ENCODE assay signal across 16 cellular contexts in the genomic region with DNA sequence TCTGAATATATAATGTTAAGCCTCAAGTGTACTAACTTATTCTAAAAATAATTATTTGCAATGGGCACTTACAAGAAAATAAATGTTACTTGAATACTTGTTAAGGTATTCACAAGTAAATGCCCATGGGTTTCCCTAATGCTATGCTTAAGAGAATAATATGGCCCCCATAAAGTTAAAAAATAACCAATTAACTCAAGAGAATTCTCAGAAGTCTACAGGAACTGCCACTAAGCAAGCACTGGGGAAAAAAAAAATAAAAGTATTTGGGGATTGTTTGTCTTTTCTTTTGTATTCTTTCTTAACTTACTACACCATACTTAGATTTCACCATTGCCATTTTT. TPM values are rescaled to one million over a fixed set of nuclear protein-coding genes. Genes with fewer than 3 reads are reported as not detected.
A peak's percentile ranks its signal among the peaks of the same experiment; 100 is the strongest.
DNase-seq lines count a peak whose midpoint lies in the region; ATAC-seq and TF ChIP-seq lines count a peak whose summit lies in the region.
"Had no signal": no experiment of that assay in that cellular context is flagged by ENCODE, and none has a peak within 500 bp of the region (broad histone marks: within the 10 kb centered on the region; RNA-seq: fewer than 3 reads in every experiment).

No MANE protein-coding gene starts in this region.

- no peaks in the 10 kb centered on the region for H3K36me3 ChIP-seq in HUES64 (ENCODE audit: insufficient read depth, low read length)
- no peaks in the 10 kb centered on the region for H3K36me3 ChIP-seq in endodermal cell (ENCODE audit: control insufficient read depth, insufficient read depth, low read length)
- H3K36me3 ChIP-seq in neural progenitor cell: no peaks in the 10 kb centered on the region
- H3K36me3 ChIP-seq: SJCRH30 had no signal

- H3K27ac Mint-ChIP-seq in endodermal cell (peak overlapping the region; percentile 71), neural progenitor cell (no peak overlapping the region)

- H3K79me2 ChIP-seq in neural progenitor cell (ENCODE audit: low read depth): no peaks in the 10 kb centered on the region

- H3K4me2 ChIP-seq in neural progenitor cell: peak overlapping the region; percentile 5

- H3K36me3 Mint-ChIP-seq in endodermal cell (ENCODE audit: low read depth) (peaks cover 6% of the 10 kb centered on the region), neural progenitor cell (peaks cover 5% of the 10 kb centered on the region)

- TF ChIP-seq CTCF in endodermal cell (conservative IDR thresholded peaks at IDR 0.05) (no peak), neural progenitor cell (IDR thresholded peaks at IDR 0.05) (no peak), lower leg skin (IDR thresholded peaks at IDR 0.05) (no peak)

- H3K27ac ChIP-seq in HUES64 (ENCODE audit: low read depth, low read length) (peak overlapping the region; percentile 88), endodermal cell (ENCODE audit: low read depth, low read length) (peak overlapping the region; percentile 13), neural progenitor cell (no peak overlapping the region)
- H3K27ac ChIP-seq: SJCRH30 had no signal

- no peak for TF ChIP-seq POLR2A in lower leg skin (IDR thresholded peaks at IDR 0.05)

- H3F3A ChIP-seq in neural progenitor cell (ENCODE audit: low read depth): no peaks in the 10 kb centered on the region

- H3K27me3 ChIP-seq in HUES64 (ENCODE audit: insufficient read depth, low read length): no peaks in the 10 kb centered on the region
- no peaks in the 10 kb centered on the region for H3K27me3 ChIP-seq in endodermal cell (ENCODE audit: control insufficient read depth, insufficient read depth, low read length, poor library complexity, severe bottlenecking)
- no peaks in the 10 kb centered on the region for H3K27me3 ChIP-seq in neural progenitor cell
- H3K27me3 ChIP-seq: SJCRH30 had no signal

- H3K27me3 Mint-ChIP-seq in endodermal cell (ENCODE audit: insufficient read depth) (peaks cover 14% of the 10 kb centered on the region), neural progenitor cell (ENCODE audit: insufficient read depth, low read depth) (peaks cover 5% of the 10 kb centered on the region)

- H3K4me3 Mint-ChIP-seq in endodermal cell (no peak overlapping the region), neural progenitor cell (no peak overlapping the region)

- peaks cover 7% of the 10 kb centered on the region for H3K4me1 Mint-ChIP-seq in endodermal cell
- peaks cover 11% of the 10 kb centered on the region for H3K4me1 Mint-ChIP-seq in neural progenitor cell

- H3K9me3 ChIP-seq in HUES64 (ENCODE audit: insufficient read depth, low read depth, low read length) (peaks cover 22% of the 10 kb centered on the region), endodermal cell (ENCODE audit: control insufficient read depth, low read length) (no peaks in the 10 kb centered on the region), neural progenitor cell (ENCODE audit: low read depth) (no peaks in the 10 kb centered on the region)
- H3K9me3 ChIP-seq: SJCRH30 had no signal

- H3K4me3 ChIP-seq in HUES64 (ENCODE audit: low read length) (no peak overlapping the region), endodermal cell (ENCODE audit: low read length) (no peak overlapping the region), neural progenitor cell (no peak overlapping the region), lower leg skin (ENCODE audit: low read depth, poor library complexity, severe bottlenecking) (no peak overlapping the region)
- H3K4me3 ChIP-seq: SJCRH30 had no signal

- H3K9ac ChIP-seq in HUES64 (ENCODE audit: low read depth, low read length): no peak overlapping the region; the same call in 1 of the 2 replicates
- no peak overlapping the region for H3K9ac ChIP-seq in endodermal cell (ENCODE audit: extremely low read depth, low read length, poor library complexity, severe bottlenecking)
- H3K9ac ChIP-seq in neural progenitor cell: no peak overlapping the region

- H3K4me1 ChIP-seq in HUES64 (ENCODE audit: insufficient read depth, low read length): peaks cover 19% of the 10 kb centered on the region
- no peaks in the 10 kb centered on the region for H3K4me1 ChIP-seq in endodermal cell (ENCODE audit: control insufficient read depth, insufficient read depth, low read length)
- H3K4me1 ChIP-seq in neural progenitor cell: peaks cover 5% of the 10 kb centered on the region

- ATAC-seq in GM21390 (IDR thresholded peaks at IDR 0.05; ENCODE audit: unreplicated experiment): no peak
- no peak for ATAC-seq in Right ventricle myocardium inferior

- H4K20me1 ChIP-seq in neural progenitor cell (ENCODE audit: low read depth): no peaks in the 10 kb centered on the region

- H3K9me3 Mint-ChIP-seq in endodermal cell: peaks cover 11% of the 10 kb centered on the region
- H3K9me3 Mint-ChIP-seq in neural progenitor cell: peaks cover 13% of the 10 kb centered on the region

- in situ Hi-C loops in ACHN (cut with HindIII; ENCODE audit: low pct_ligation_motif_present, low pct_unique_long_range_greater_than_20kb, low sequenced_read_pairs): no loop called here

- H2AFZ ChIP-seq in neural progenitor cell (replicated peaks): peak overlapping the region; percentile 65

- intact Hi-C loops in lower leg skin (cut with DNase I; ENCODE audit: low total_unique reads): no loop called here
- intact Hi-C loops in Right ventricle myocardium inferior (cut with DNase I): no loop called here

- peak; percentile 88 for DNase-seq in ACHN
- DNase-seq in endodermal cell: no peak
- DNase-seq in neural progenitor cell (ENCODE audit: low spot score): no peak
- no peak for DNase-seq in AG20443 (ENCODE audit: low spot score)
- no peak for DNase-seq in lower leg skin (ENCODE audit: low spot score in 2 of 2)
- DNase-seq in Right ventricle myocardium inferior (ENCODE audit: missing footprints): no peak
- DNase-seq: AML-193, GF-D8, Karpas-422, MM.1S, NCI-H1105 treated with DMSO at 0.1 percent for 48 hours, NCI-H187 treated with DMSO at 0.1 percent for 48 hours, NCI-H774 had no signal

RNA-seq across cellular contexts. Expression of a gene that starts 44.8 kb away (rescaled TPM):
- 0.30 TPM for polyA plus RNA-seq in HUES64 (2013, experiment 1 of 2)
- 0.25 TPM for polyA plus RNA-seq in HUES64 (2013, experiment 2 of 2)
- total RNA-seq in endodermal cell: 1 to 10 TPM in 1 of 2 donors, under 1 TPM in 1; 0.49 to 1.4 TPM
- 0.36 TPM for polyA plus RNA-seq in endodermal cell (2013, experiment 1 of 2)
- polyA plus RNA-seq in endodermal cell (2013, experiment 2 of 2): 0.08 TPM
- not detected in 2 replicates for total RNA-seq in neural progenitor cell (ENCODE audit: low replicate concordance)
- under 1 TPM in 2 of 4 donors, not detected in 2; 0.10 to 0.20 TPM for total RNA-seq in lower leg skin
- total RNA-seq in Right ventricle myocardium inferior: not detected
